ENCODE assay signal across 1 cellular context in the genomic region with DNA sequence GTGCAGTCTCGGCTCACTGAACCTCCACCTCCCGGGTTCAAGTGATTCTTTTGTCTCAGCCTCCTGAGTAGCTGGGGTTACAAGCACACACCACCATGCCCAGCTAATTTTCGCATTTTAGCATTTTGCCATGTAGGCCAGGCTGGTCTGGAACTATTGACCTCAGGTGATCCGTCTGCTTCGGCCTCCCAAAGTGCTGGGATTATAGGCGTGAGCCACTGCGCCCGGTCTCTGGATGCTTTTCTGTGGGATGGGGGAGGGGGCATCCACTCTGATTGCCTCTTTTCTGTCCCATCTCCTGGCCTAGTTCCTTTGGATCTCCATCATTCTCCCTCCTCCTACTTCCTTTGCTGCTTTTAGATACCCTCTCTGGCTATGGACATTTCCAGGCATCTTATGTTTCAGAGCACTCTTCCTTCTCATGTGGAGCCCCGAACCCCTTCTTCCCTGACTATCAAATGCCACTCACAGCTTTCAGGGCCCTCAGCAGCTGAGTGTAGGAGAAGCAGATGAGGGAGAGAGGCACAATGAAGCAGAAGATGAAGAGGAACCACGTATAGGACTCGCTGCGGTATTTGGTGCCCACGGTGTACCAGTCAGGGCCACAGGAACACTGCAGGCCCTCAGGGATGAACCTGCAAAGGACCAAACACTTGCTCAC.
TF ChIP-seq lines count a peak whose summit lies in the region.

No MANE protein-coding gene starts in this region.

TF ChIP-seq in K562, 482 proteins besides CTCF, POLR2A, EP300 and RAD21:
- no peak for TF ChIP-seq XRCC4 (IDR thresholded peaks at IDR 0.05; ENCODE audit: extremely low read depth, insufficient read depth, insufficient read length)
- TF ChIP-seq U2AF2 (optimal IDR thresholded peaks at IDR 0.05; ENCODE audit: low read depth, low read length), result no peak
- TF ChIP-seq, protein P1, sequence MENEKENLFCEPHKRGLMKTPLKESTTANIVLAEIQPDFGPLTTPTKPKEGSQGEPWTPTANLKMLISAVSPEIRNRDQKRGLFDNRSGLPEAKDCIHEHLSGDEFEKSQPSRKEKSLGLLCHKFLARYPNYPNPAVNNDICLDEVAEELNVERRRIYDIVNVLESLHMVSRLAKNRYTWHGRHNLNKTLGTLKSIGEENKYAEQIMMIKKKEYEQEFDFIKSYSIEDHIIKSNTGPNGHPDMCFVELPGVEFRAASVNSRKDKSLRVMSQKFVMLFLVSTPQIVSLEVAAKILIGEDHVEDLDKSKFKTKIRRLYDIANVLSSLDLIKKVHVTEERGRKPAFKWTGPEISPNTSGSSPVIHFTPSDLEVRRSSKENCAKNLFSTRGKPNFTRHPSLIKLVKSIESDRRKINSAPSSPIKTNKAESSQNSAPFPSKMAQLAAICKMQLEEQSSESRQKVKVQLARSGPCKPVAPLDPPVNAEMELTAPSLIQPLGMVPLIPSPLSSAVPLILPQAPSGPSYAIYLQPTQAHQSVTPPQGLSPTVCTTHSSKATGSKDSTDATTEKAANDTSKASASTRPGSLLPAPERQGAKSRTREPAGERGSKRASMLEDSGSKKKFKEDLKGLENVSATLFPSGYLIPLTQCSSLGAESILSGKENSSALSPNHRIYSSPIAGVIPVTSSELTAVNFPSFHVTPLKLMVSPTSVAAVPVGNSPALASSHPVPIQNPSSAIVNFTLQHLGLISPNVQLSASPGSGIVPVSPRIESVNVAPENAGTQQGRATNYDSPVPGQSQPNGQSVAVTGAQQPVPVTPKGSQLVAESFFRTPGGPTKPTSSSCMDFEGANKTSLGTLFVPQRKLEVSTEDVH (IDR thresholded peaks at IDR 0.05; ENCODE audit: low read depth, partially characterized antibody), result peak; percentile 21
- TF ChIP-seq, protein P2, sequence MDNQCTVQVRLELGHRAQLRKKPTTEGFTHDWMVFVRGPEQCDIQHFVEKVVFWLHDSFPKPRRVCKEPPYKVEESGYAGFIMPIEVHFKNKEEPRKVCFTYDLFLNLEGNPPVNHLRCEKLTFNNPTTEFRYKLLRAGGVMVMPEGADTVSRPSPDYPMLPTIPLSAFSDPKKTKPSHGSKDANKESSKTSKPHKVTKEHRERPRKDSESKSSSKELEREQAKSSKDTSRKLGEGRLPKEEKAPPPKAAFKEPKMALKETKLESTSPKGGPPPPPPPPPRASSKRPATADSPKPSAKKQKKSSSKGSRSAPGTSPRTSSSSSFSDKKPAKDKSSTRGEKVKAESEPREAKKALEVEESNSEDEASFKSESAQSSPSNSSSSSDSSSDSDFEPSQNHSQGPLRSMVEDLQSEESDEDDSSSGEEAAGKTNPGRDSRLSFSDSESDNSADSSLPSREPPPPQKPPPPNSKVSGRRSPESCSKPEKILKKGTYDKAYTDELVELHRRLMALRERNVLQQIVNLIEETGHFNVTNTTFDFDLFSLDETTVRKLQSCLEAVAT (IDR thresholded peaks at IDR 0.05), result 0 out of 4 replicates have a peak, but pooled peaks of 1 of the 2 experiments have one; percentile 13
- TF ChIP-seq MYNN (IDR thresholded peaks at IDR 0.05), result peak; percentile 51; the same call in 1 of the 2 replicates
- TF ChIP-seq MYNN (CRISPR knock-in tag; IDR thresholded peaks at IDR 0.05), result no peak
- TF ChIP-seq POLR2B (IDR thresholded peaks at IDR 0.05; ENCODE audit: low read depth, partially characterized antibody), result peak; percentile 74
- TF ChIP-seq CCNT2 (IDR thresholded peaks at IDR 0.05; ENCODE audit: borderline replicate concordance, extremely low read depth, insufficient read length, low read depth, low read length), result peak; percentile 19
- TF ChIP-seq SUPT5H (IDR thresholded peaks at IDR 0.05), result peak; percentile 73
- no peak for TF ChIP-seq ZNF24 (IDR thresholded peaks at IDR 0.05)
- TF ChIP-seq POLR2G (IDR thresholded peaks at IDR 0.05; ENCODE audit: low read depth, low read length), result 0 out of 2 replicates have a peak, but pooled peaks have one; percentile 39
- TF ChIP-seq, protein P3, sequence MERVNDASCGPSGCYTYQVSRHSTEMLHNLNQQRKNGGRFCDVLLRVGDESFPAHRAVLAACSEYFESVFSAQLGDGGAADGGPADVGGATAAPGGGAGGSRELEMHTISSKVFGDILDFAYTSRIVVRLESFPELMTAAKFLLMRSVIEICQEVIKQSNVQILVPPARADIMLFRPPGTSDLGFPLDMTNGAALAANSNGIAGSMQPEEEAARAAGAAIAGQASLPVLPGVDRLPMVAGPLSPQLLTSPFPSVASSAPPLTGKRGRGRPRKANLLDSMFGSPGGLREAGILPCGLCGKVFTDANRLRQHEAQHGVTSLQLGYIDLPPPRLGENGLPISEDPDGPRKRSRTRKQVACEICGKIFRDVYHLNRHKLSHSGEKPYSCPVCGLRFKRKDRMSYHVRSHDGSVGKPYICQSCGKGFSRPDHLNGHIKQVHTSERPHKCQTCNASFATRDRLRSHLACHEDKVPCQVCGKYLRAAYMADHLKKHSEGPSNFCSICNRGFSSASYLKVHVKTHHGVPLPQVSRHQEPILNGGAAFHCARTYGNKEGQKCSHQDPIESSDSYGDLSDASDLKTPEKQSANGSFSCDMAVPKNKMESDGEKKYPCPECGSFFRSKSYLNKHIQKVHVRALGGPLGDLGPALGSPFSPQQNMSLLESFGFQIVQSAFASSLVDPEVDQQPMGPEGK (CRISPR knock-in tag; IDR thresholded peaks at IDR 0.05; ENCODE audit: borderline replicate concordance), result no peak
- TF ChIP-seq POLR2AphosphoS5 (IDR thresholded peaks at IDR 0.05; ENCODE audit: control insufficient read depth, insufficient read depth, low read depth, low read length), result peak; percentile 27
- TF ChIP-seq FOXJ3 (CRISPR knock-in tag; IDR thresholded peaks at IDR 0.05), result no peak
